Comparison of ENCODE assay signal across 9 cellular contexts in the genomic region with DNA sequence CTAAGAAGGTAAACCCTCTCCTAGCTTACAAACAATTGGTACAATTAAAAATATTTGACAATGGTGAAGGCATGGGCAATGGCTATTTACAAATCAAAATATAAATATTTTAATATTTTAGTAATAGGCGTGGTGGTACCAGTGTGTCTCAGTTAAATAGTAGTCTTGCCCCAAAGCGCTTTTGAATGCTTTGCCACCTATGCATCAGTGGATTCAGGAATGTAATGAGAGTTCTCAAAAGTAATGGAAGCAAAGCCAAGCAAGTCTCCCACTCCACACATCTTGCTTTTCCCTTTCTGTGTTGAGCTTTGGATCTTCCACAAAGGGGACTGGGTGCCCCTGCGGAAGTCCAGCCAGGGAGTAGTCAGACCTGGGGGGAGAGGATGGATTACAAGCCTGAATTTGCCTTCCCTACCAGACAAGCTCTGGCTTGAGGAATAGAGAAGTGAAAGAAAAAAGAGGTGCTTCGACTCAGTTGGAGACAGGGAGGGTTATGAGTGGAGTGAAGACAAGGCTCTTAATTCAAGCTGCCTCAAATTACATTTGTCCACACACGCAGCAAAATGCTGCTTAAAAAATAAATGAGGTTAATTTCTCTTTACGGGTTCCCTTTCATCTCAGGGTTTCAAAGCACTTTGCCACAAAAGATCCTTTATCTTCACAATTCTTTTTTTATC. TPM values are rescaled to one million over a fixed set of nuclear protein-coding genes. Genes with fewer than 3 reads are reported as not detected.
DNase-seq lines count a peak whose midpoint lies in the region; TF ChIP-seq lines count a peak whose summit lies in the region.
"Had no signal": no experiment of that assay in that cellular context is flagged by ENCODE, and none has a peak within 500 bp of the region (broad histone marks: within the 10 kb centered on the region; RNA-seq: fewer than 3 reads in every experiment).

No MANE protein-coding gene starts in this region.

- H3K36me3 ChIP-seq in hepatocyte (replicated peaks; ENCODE audit: insufficient read depth, low read depth) (no peaks in the 10 kb centered on the region), stomach (no peaks in the 10 kb centered on the region), tibial nerve (no peaks in the 10 kb centered on the region), WERI-Rb-1 (no peaks in the 10 kb centered on the region)

- no peak for TF ChIP-seq EP300 in stomach (IDR thresholded peaks at IDR 0.05)
- no peak for TF ChIP-seq EP300 in tibial nerve (IDR thresholded peaks at IDR 0.05)

- peaks cover 5% of the 10 kb centered on the region; the same call in 1 of the 2 replicates for H3K9me3 Mint-ChIP-seq in HFFc6
- no peaks in the 10 kb centered on the region for H3K9me3 Mint-ChIP-seq in T-helper 2 cell treated with Interferon-gamma antibody and Interleukin-4, amounts not matched to agents 5 μg/mL and 100 μg/mL, for 36 hours

- 0 out of 2 replicates have a peak, but pooled peaks cover 4% of the 10 kb centered on the region for H3K27me3 Mint-ChIP-seq in HFFc6 (ENCODE audit: insufficient read depth)
- H3K27me3 Mint-ChIP-seq in T-helper 2 cell treated with Interferon-gamma antibody and Interleukin-4, amounts not matched to agents 5 μg/mL and 100 μg/mL, for 36 hours (ENCODE audit: low read depth) = no peaks in the 10 kb centered on the region

- H4K20me1 ChIP-seq in hepatocyte (ENCODE audit: insufficient read depth, poor library complexity, severe bottlenecking) = no peaks in the 10 kb centered on the region

- no peak for TF ChIP-seq CTCF in HFFc6 (IDR thresholded peaks at IDR 0.05)
- no peak for TF ChIP-seq CTCF in hepatocyte (IDR thresholded peaks at IDR 0.05; ENCODE audit: poor library complexity)
- TF ChIP-seq CTCF in stomach (IDR thresholded peaks at IDR 0.05) = no peak
- TF ChIP-seq CTCF in tibial nerve (IDR thresholded peaks at IDR 0.05) = no peak
- no peak for TF ChIP-seq CTCF in WERI-Rb-1 (IDR thresholded peaks at IDR 0.05; ENCODE audit: low read depth, low read length)

- H3K36me3 Mint-ChIP-seq in HFFc6 (ENCODE audit: low read depth) = peaks cover 5% of the 10 kb centered on the region; the same call in 1 of the 2 replicates
- H3K36me3 Mint-ChIP-seq in T-helper 2 cell treated with Interferon-gamma antibody and Interleukin-4, amounts not matched to agents 5 μg/mL and 100 μg/mL, for 36 hours (ENCODE audit: low read depth) = no peaks in the 10 kb centered on the region

- DNase-seq in HFFc6 = no peak
- no peak for DNase-seq in T-helper 2 cell treated with Interferon-gamma antibody and Interleukin-4, amounts not matched to agents 5 μg/mL and 100 μg/mL, for 36 hours (ENCODE audit: low spot score)
- DNase-seq in hepatocyte (ENCODE audit: low spot score) = no peak
- no peak for DNase-seq in stomach
- no peak for DNase-seq in stimulated activated CD4-positive, alpha-beta T cell treated with anti-CD3 and anti-CD28 coated beads, Interleukin-1b, Interleukin-23, amount 100 ng/mL, for 48 hours
- no peak for DNase-seq in NCI-H2196 (lab: John Stamatoyannopoulos, UW; ENCODE audit: unreplicated experiment)
- DNase-seq in tibial nerve (ENCODE audit: low spot score in 2 of 2) = no peak
- no peak for DNase-seq in WERI-Rb-1
- DNase-seq: NCI-H526 had no signal

- intact Hi-C loops in stomach (cut with DNase I; ENCODE audit: low total_unique reads) = no loop called here

- H3K27me3 ChIP-seq in hepatocyte (no peaks in the 10 kb centered on the region), stomach (no peaks in the 10 kb centered on the region), tibial nerve (no peaks in the 10 kb centered on the region), WERI-Rb-1 (ENCODE audit: insufficient read depth, low read depth, severe bottlenecking) (no peaks in the 10 kb centered on the region)

- 41% methylated on average over 6 of the region's 6 CpGs for WGBS in hepatocyte (ENCODE audit: low lambda C conversion rate, missing lambda C conversion rate)
- WGBS in stomach, 5 donors = 51 to 58% (median 55%) methylated on average over 6 of the region's 6 CpGs
- 57 to 61% methylated on average over 6 of the region's 6 CpGs for WGBS in tibial nerve, 2 donors

- no peak overlapping the region for H3K4me3 ChIP-seq in hepatocyte
- H3K4me3 ChIP-seq in stomach = no peak overlapping the region
- H3K4me3 ChIP-seq in tibial nerve = no peak overlapping the region
- H3K4me3 ChIP-seq in WERI-Rb-1 (ENCODE audit: low read depth, low read length) = no peak overlapping the region

- no peaks in the 10 kb centered on the region for H3K9me2 ChIP-seq in hepatocyte (replicated peaks; ENCODE audit: insufficient read depth)

- TF ChIP-seq POLR2A in stomach (IDR thresholded peaks at IDR 0.05) = no peak
- TF ChIP-seq POLR2A in tibial nerve (IDR thresholded peaks at IDR 0.05) = no peak

- H3K27ac Mint-ChIP-seq in HFFc6 = peak overlapping the region; percentile 94
- no peak overlapping the region for H3K27ac Mint-ChIP-seq in T-helper 2 cell treated with Interferon-gamma antibody and Interleukin-4, amounts not matched to agents 5 μg/mL and 100 μg/mL, for 36 hours

- peaks cover 72% of the 10 kb centered on the region for H3K4me1 Mint-ChIP-seq in HFFc6 (ENCODE audit: low read depth)
- H3K4me1 Mint-ChIP-seq in T-helper 2 cell treated with Interferon-gamma antibody and Interleukin-4, amounts not matched to agents 5 μg/mL and 100 μg/mL, for 36 hours (ENCODE audit: low read depth) = peaks cover 18% of the 10 kb centered on the region

- H3K4me2 ChIP-seq in hepatocyte = peak overlapping the region; percentile 42

- peak overlapping the region; percentile 21 for H2AFZ ChIP-seq in hepatocyte

- H3K79me2 ChIP-seq in hepatocyte = no peaks in the 10 kb centered on the region

- H3K27ac ChIP-seq in hepatocyte (peak overlapping the region; percentile 43), stomach (peak overlapping the region in 3 of 5 donors; percentile 72 to 83 (median 79)), tibial nerve (peak overlapping the region in 2 of 4 donors; percentile 55 to 83), WERI-Rb-1 (no peak overlapping the region)

- H3K9me3 ChIP-seq in hepatocyte (ENCODE audit: low read depth) (no peaks in the 10 kb centered on the region), stomach (no peaks in the 10 kb centered on the region), tibial nerve (no peaks in the 10 kb centered on the region), WERI-Rb-1 (ENCODE audit: severe bottlenecking) (no peaks in the 10 kb centered on the region)

- H3K4me1 ChIP-seq in hepatocyte (ENCODE audit: insufficient read depth) (peaks cover 11% of the 10 kb centered on the region), stomach (peaks cover 13 to 31% (median 22%) of the 10 kb centered on the region in 4 donors), tibial nerve (peaks cover 0 to 26% (median 17%) of the 10 kb centered on the region in 4 donors)

- peak overlapping the region; percentile 68 for H3K4me3 Mint-ChIP-seq in HFFc6
- H3K4me3 Mint-ChIP-seq in T-helper 2 cell treated with Interferon-gamma antibody and Interleukin-4, amounts not matched to agents 5 μg/mL and 100 μg/mL, for 36 hours = peak overlapping the region; percentile 33

RNA-seq across cellular contexts. Expression of gene SLC4A7, which starts 48.9 kb away (rescaled TPM):
- total RNA-seq in HFFc6 (2021; fragmentation: NEBNext Ultra II Directional; extraction: Animal tissue kit (Norgen Biotek cat#: 25700)) = 10 to 100 TPM; 42.6 to 58.8 (median 51.7) TPM
- total RNA-seq in hepatocyte (44.7 and 45.3 TPM in 2 replicates), stomach (100 to 1,000 TPM in 2 of 5 donors, 10 to 100 TPM in 3; 16.9 to 212 (median 68.8) TPM), tibial nerve (10 to 100 TPM; 29.9 to 44.7 (median 40.3) TPM)
- polyA plus RNA-seq in hepatocyte (7.7 and 9.3 TPM in 2 replicates), stomach (1 to 10 TPM; 1.6 to 9.2 (median 3.7) TPM)
